Comparison of ENCODE assay signal across 21 cellular contexts in genomic region chr15:63069616-63069952, GRCh38. TPM values are rescaled to one million over a fixed set of nuclear protein-coding genes. Genes with fewer than 3 reads are reported as not detected.
DNase-seq lines count a peak whose midpoint lies in the region; ATAC-seq, FAIRE-seq and TF ChIP-seq lines count a peak whose summit lies in the region.
"Had no signal": no experiment of that assay in that cellular context is flagged by ENCODE, and none has a peak within 500 bp of the region (broad histone marks: within the 10 kb centered on the region; RNA-seq: fewer than 3 reads in every experiment).

No MANE protein-coding gene starts in this region.

- no peak overlapping the region for H2AFZ ChIP-seq in GM23248
- no peak overlapping the region for H2AFZ ChIP-seq in HepG2 (ENCODE audit: low read length)

- intact Hi-C loops in right cardiac atrium (cut with DNase I) (no loop called here), HepG2 (cut with micrococcal nuclease; ENCODE audit: unreplicated experiment) (no loop called here)

- ATAC-seq in right cardiac atrium, result peak; percentile 4
- ATAC-seq in HepG2, result no peak
- no peak for ATAC-seq in GM21723 (IDR thresholded peaks at IDR 0.05; ENCODE audit: unreplicated experiment)
- ATAC-seq in GM19467 (IDR thresholded peaks at IDR 0.05; ENCODE audit: unreplicated experiment), result no peak
- ATAC-seq: natural killer cell treated with Interleukin-12 subunit alpha and Interleukin-12 subunit beta and Interleukin-15 and Interleukin-18, amount 100 ng/mL, for 72 hours had no signal

- peak overlapping the region; percentile 12; the same call in 1 of the 2 replicates for H3K9ac ChIP-seq in GM23248
- H3K9ac ChIP-seq in rectal smooth muscle tissue (ENCODE audit: low read length), result no peak overlapping the region
- no peak overlapping the region for H3K9ac ChIP-seq in HepG2 (ENCODE audit: insufficient read depth, low read depth, low read length)

- CTCF ChIA-PET in HepG2 (lab: Yijun Ruan, JAX; ENCODE audit: low intra/inter-chr PET ratio, low total read pairs), result no interaction called here

- H4K20me1 ChIP-seq in GM23248 (ENCODE audit: insufficient read depth), result 0 out of 2 replicates have a peak, but pooled peaks cover 5% of the 10 kb centered on the region
- no peaks in the 10 kb centered on the region for H4K20me1 ChIP-seq in HepG2 (ENCODE audit: insufficient read depth, low read length)

- peak; percentile 35 for DNase-seq in GM23248
- peak; percentile 34 for DNase-seq in astrocyte of the spinal cord (ENCODE audit: low read depth, low spot score)
- DNase-seq in right cardiac atrium, result no peak
- no peak for DNase-seq in AG20443 (ENCODE audit: low spot score)
- DNase-seq in HepG2 (ENCODE audit: low spot score), result no peak
- DNase-seq: activated CD4-positive, alpha-beta T cell treated with anti-CD3 and anti-CD28 coated beads for 4 hours; colonic mucosa; GF-D8; hypothalamus; KBM-7; mammary epithelial cell; NCI-H748 treated with DMSO at 0.1 percent for 48 hours; SHP77; stimulated activated CD4-positive, alpha-beta T cell treated with anti-CD3 and anti-CD28 coated beads, Interleukin-12 subunit alpha, Interleukin-12 subunit beta, amount 100 ng/mL, for 4 hours; substantia nigra; T-helper 1 cell had no signal

- in situ Hi-C loops in GM23248 (cut with MboI), result no loop called here
- in situ Hi-C loops in astrocyte of the spinal cord (cut with HindIII; ENCODE audit: low sequenced_read_pairs), result no loop called here
- in situ Hi-C loops in HepG2 (cut with HindIII; ENCODE audit: extremely low pct_ligation_motif_present, low pct_unique_long_range_greater_than_20kb), result no loop called here

- no peak for TF ChIP-seq CTCF in astrocyte of the spinal cord (IDR thresholded peaks at IDR 0.05; ENCODE audit: low read depth, low read length)
- TF ChIP-seq CTCF in HepG2 (CRISPR knock-in tag; IDR thresholded peaks at IDR 0.05), result no peak

- 93 to 97% methylated on average over 2 of the region's 2 CpGs for WGBS in GM23248 (ENCODE audit: low coverage in 1 of 2, low lambda C conversion rate in 2 of 2, missing lambda C conversion rate in 2 of 2), 2 experiments
- WGBS in right cardiac atrium, result 90% methylated on average over 2 of the region's 2 CpGs
- WGBS in HepG2 (ENCODE audit: low lambda C conversion rate), result 95% methylated on average over 2 of the region's 2 CpGs

- peaks cover 24% of the 10 kb centered on the region for H3K4me1 ChIP-seq in GM23248 (ENCODE audit: insufficient read depth)
- peaks cover 3% of the 10 kb centered on the region for H3K4me1 ChIP-seq in right cardiac atrium (ENCODE audit: control insufficient read depth, insufficient read depth, low read length)
- peaks cover 33% of the 10 kb centered on the region for H3K4me1 ChIP-seq in rectal smooth muscle tissue (ENCODE audit: control insufficient read depth, insufficient read depth, low read length)
- H3K4me1 ChIP-seq in HepG2 (ENCODE audit: insufficient read depth, low read length), result no peaks in the 10 kb centered on the region
- H3K4me1 ChIP-seq: colonic mucosa had no signal

- H3F3A ChIP-seq in GM23248 (ENCODE audit: insufficient read depth), result peaks cover 99% of the 10 kb centered on the region

- H3K4me3 ChIP-seq in GM23248 (no peak overlapping the region), astrocyte of the spinal cord (ENCODE audit: low read depth, low read length) (no peak overlapping the region), right cardiac atrium (ENCODE audit: low read length) (no peak overlapping the region), rectal smooth muscle tissue (ENCODE audit: low read length) (no peak overlapping the region), HepG2 (replicated peaks in 1 of 3; ENCODE audit: insufficient read depth in 1 of 3, low read depth in 2 of 3, low read length in 3 of 3) (no peak overlapping the region)
- H3K4me3 ChIP-seq: colonic mucosa had no signal

- no peak for FAIRE-seq in HepG2 (lab: Jason Lieb, UNC)
- FAIRE-seq: keratinocyte had no signal

- no peaks in the 10 kb centered on the region for H3K9me3 ChIP-seq in GM23248 (ENCODE audit: low read depth)
- H3K9me3 ChIP-seq in right cardiac atrium (ENCODE audit: control insufficient read depth, low read length), result no peaks in the 10 kb centered on the region
- no peaks in the 10 kb centered on the region for H3K9me3 ChIP-seq in HepG2 (ENCODE audit: low read length)
- H3K9me3 ChIP-seq: colonic mucosa had no signal

- no peak for TF ChIP-seq RAD21 in HepG2 (CRISPR knock-in tag; IDR thresholded peaks at IDR 0.05)

- H3K9me2 ChIP-seq in GM23248 (ENCODE audit: insufficient read depth), result no peaks in the 10 kb centered on the region

- no peak overlapping the region for H3K4me2 ChIP-seq in GM23248 (ENCODE audit: unreplicated experiment)
- no peak overlapping the region for H3K4me2 ChIP-seq in HepG2 (ENCODE audit: low read depth, low read length)

- H3K36me3 ChIP-seq in GM23248 (ENCODE audit: low read depth) (peaks cover 74% of the 10 kb centered on the region), rectal smooth muscle tissue (ENCODE audit: control insufficient read depth, insufficient read depth, low read length) (peaks cover 35% of the 10 kb centered on the region), HepG2 (replicated peaks in 1 of 2; ENCODE audit: control insufficient read depth in 1 of 2, insufficient read depth in 2 of 2, low read length in 2 of 2) (peaks cover 8 to 46% of the 10 kb centered on the region in 2 experiments)

- no peaks in the 10 kb centered on the region for H3K27me3 ChIP-seq in GM23248 (replicated peaks; ENCODE audit: insufficient read depth)
- no peaks in the 10 kb centered on the region for H3K27me3 ChIP-seq in right cardiac atrium (ENCODE audit: control insufficient read depth, insufficient read depth)
- H3K27me3 ChIP-seq in rectal smooth muscle tissue (ENCODE audit: control insufficient read depth, insufficient read depth, low read length), result no peaks in the 10 kb centered on the region
- no peaks in the 10 kb centered on the region for H3K27me3 ChIP-seq in HepG2 (ENCODE audit: control insufficient read depth in 1 of 2, insufficient read depth in 2 of 2, low read length in 2 of 2)
- H3K27me3 ChIP-seq: colonic mucosa had no signal

- no TSS peak for BruUV-seq in HepG2 (replicated peaks; lab: Mats Ljungman, UMichigan)

- H3K79me2 ChIP-seq in GM23248 (ENCODE audit: insufficient read depth) (peaks cover 24% of the 10 kb centered on the region), HepG2 (ENCODE audit: insufficient read depth, low read length) (no peaks in the 10 kb centered on the region)

- H3K27ac ChIP-seq in GM23248 (peak overlapping the region; percentile 71), right cardiac atrium (ENCODE audit: low read length) (no peak overlapping the region), rectal smooth muscle tissue (ENCODE audit: low read depth, low read length) (peak overlapping the region; percentile 58), HepG2 (ENCODE audit: extremely low read length, insufficient read depth, low read length) (no peak overlapping the region)
- H3K27ac ChIP-seq: colonic mucosa had no signal

- TF ChIP-seq POLR2A in HepG2 (IDR thresholded peaks at IDR 0.05; ENCODE audit: insufficient read depth in 1 of 2, low read depth in 2 of 2, low read length in 2 of 2), result no peak

- POLR2A ChIA-PET in HepG2 (lab: Yijun Ruan, JAX), result interaction anchor here (1.2 kb wide), 1 partner anchor 22 kb away, joined by 3 read pairs; no protein-coding TSS in a partner anchor

- TF ChIP-seq EP300 in HepG2 (IDR thresholded peaks at IDR 0.05; ENCODE audit: low read depth in 2 of 2, low read length in 2 of 2) (no peak), HepG2 (CRISPR knock-in tag; IDR thresholded peaks at IDR 0.05; ENCODE audit: borderline replicate concordance) (no peak)

RNA-seq across cellular contexts. Expression of gene TPM1, which starts 27.0 kb away (rescaled TPM):
- 1,935 and 2,012 TPM in 2 replicates for total RNA-seq in GM23248 (2014; rRNA removed; shearing (Covaris generic))
- polyA plus RNA-seq in GM23248 (2016; fragmentation: Nextera tagmentation; extraction: Ambion mirVana) (3,029 and 3,072 TPM in 2 replicates), right cardiac atrium (10,076 TPM), HepG2 (2011; rRNA removed) (92.4 and 109 TPM in 2 replicates)
- total RNA-seq in right cardiac atrium (1,000 to 10,000 TPM; 6,360 to 7,970 (median 7,200) TPM), HepG2 (2016; rRNA removed; fragmentation: Illumina TruSeq; extraction: Trizol) (98.9 and 113 TPM in 2 replicates)
- total RNA-seq in HepG2 (2016; cell fraction: cytosol; rRNA removed; fragmentation: Illumina TruSeq; extraction: Trizol; ENCODE audit: low read depth), result 49.9 and 54.7 TPM in 2 replicates
- total RNA-seq in HepG2 (2016; cell fraction: insoluble cytoplasmic fraction; rRNA removed; fragmentation: Illumina TruSeq; extraction: Trizol), result 98.4 and 114 TPM in 2 replicates
- total RNA-seq in HepG2 (2016; cell fraction: membrane; rRNA removed; fragmentation: Illumina TruSeq; extraction: Trizol), result 81.1 and 86.7 TPM in 2 replicates
- 75.6 and 78.8 TPM in 2 replicates for total RNA-seq in HepG2 (2016; cell fraction: nucleus; rRNA removed; fragmentation: Illumina TruSeq; extraction: Trizol)
- polyA plus RNA-seq in HepG2 (2011; cell fraction: cytosol; rRNA removed), result 45.6 and 56.5 TPM in 2 replicates
- 245 and 247 TPM in 2 replicates for polyA plus RNA-seq in HepG2 (2011; cell fraction: nucleus; rRNA removed)
- polyA plus RNA-seq in HepG2 (2012), result 72.3 and 73.8 TPM in 2 replicates
- polyA plus RNA-seq in HepG2 (2016; cell fraction: cytosol; fragmentation: Illumina TruSeq; extraction: Trizol; ENCODE audit: low read depth), result 39.7 and 50.0 TPM in 2 replicates
- polyA plus RNA-seq in HepG2 (2016; cell fraction: insoluble cytoplasmic fraction; fragmentation: Illumina TruSeq; extraction: Trizol; ENCODE audit: low read depth), result 112 and 120 TPM in 2 replicates
- 59.4 and 60.5 TPM in 2 replicates for polyA plus RNA-seq in HepG2 (2016; cell fraction: membrane; fragmentation: Illumina TruSeq; extraction: Trizol; ENCODE audit: low read depth)
- 97.1 and 98.9 TPM in 2 replicates for polyA plus RNA-seq in HepG2 (2016; cell fraction: nucleus; fragmentation: Illumina TruSeq; extraction: Trizol; ENCODE audit: insufficient read depth, low read depth)
- polyA minus RNA-seq in HepG2 (2011; rRNA and poly(A)+ RNA removed; ENCODE audit: low replicate concordance), result 56.1 and 110 TPM in 2 replicates
- polyA minus RNA-seq in HepG2 (2011; cell fraction: cytosol; rRNA and poly(A)+ RNA removed), result 22.5 and 29.1 TPM in 2 replicates
- 274 and 286 TPM in 2 replicates for polyA minus RNA-seq in HepG2 (2011; cell fraction: nucleus; rRNA and poly(A)+ RNA removed)

RNA-seq across cellular contexts. Expression of gene LACTB, which starts 52.1 kb away (rescaled TPM):
- total RNA-seq in GM23248 (2014; rRNA removed; shearing (Covaris generic)), result 27.1 and 27.3 TPM in 2 replicates
- 35.8 and 39.7 TPM in 2 replicates for polyA plus RNA-seq in GM23248 (2016; fragmentation: Nextera tagmentation; extraction: Ambion mirVana)
- 10 to 100 TPM; 15.1 to 15.9 (median 15.8) TPM for total RNA-seq in right cardiac atrium
- 23.4 TPM for polyA plus RNA-seq in right cardiac atrium
- 23.0 and 31.0 TPM in 2 replicates for total RNA-seq in HepG2 (2016; rRNA removed; fragmentation: Illumina TruSeq; extraction: Trizol)
- total RNA-seq in HepG2 (2016; cell fraction: cytosol; rRNA removed; fragmentation: Illumina TruSeq; extraction: Trizol; ENCODE audit: low read depth), result 2.6 and 4.7 TPM in 2 replicates
- total RNA-seq in HepG2 (2016; cell fraction: insoluble cytoplasmic fraction; rRNA removed; fragmentation: Illumina TruSeq; extraction: Trizol), result 20.3 and 27.6 TPM in 2 replicates
- 6.4 and 8.7 TPM in 2 replicates for total RNA-seq in HepG2 (2016; cell fraction: membrane; rRNA removed; fragmentation: Illumina TruSeq; extraction: Trizol)
- 10.8 and 14.7 TPM in 2 replicates for total RNA-seq in HepG2 (2016; cell fraction: nucleus; rRNA removed; fragmentation: Illumina TruSeq; extraction: Trizol)
- 12.2 and 14.8 TPM in 2 replicates for polyA plus RNA-seq in HepG2 (2011; rRNA removed)
- polyA plus RNA-seq in HepG2 (2011; cell fraction: cytosol; rRNA removed), result 7.4 and 10.0 TPM in 2 replicates
- polyA plus RNA-seq in HepG2 (2011; cell fraction: nucleus; rRNA removed), result 4.0 and 4.7 TPM in 2 replicates
- polyA plus RNA-seq in HepG2 (2012), result 18.6 and 25.3 TPM in 2 replicates
- 2.1 and 2.8 TPM in 2 replicates for polyA plus RNA-seq in HepG2 (2016; cell fraction: cytosol; fragmentation: Illumina TruSeq; extraction: Trizol; ENCODE audit: low read depth)
- 27.4 and 33.8 TPM in 2 replicates for polyA plus RNA-seq in HepG2 (2016; cell fraction: insoluble cytoplasmic fraction; fragmentation: Illumina TruSeq; extraction: Trizol; ENCODE audit: low read depth)
- polyA plus RNA-seq in HepG2 (2016; cell fraction: membrane; fragmentation: Illumina TruSeq; extraction: Trizol; ENCODE audit: low read depth), result 4.7 and 5.9 TPM in 2 replicates
- 13.9 and 15.3 TPM in 2 replicates for polyA plus RNA-seq in HepG2 (2016; cell fraction: nucleus; fragmentation: Illumina TruSeq; extraction: Trizol; ENCODE audit: insufficient read depth, low read depth)
- 2.3 and 2.8 TPM in 2 replicates for polyA minus RNA-seq in HepG2 (2011; rRNA and poly(A)+ RNA removed; ENCODE audit: low replicate concordance)
- polyA minus RNA-seq in HepG2 (2011; cell fraction: cytosol; rRNA and poly(A)+ RNA removed), result 8.0 and 8.3 TPM in 2 replicates
- 10.9 and 15.3 TPM in 2 replicates for polyA minus RNA-seq in HepG2 (2011; cell fraction: nucleus; rRNA and poly(A)+ RNA removed)

Comparison
In these comparisons a context has a peak if more than half of its experiments do, and no peak if none do; other contexts are left out.
1. DNase-seq: peak in GM23248 (single experiment) and astrocyte of the spinal cord (single experiment); none in right cardiac atrium (0 of 3), AG20443 (single experiment) and HepG2 (single experiment).
2. H3K27ac ChIP-seq: peak in GM23248 (single experiment) and rectal smooth muscle tissue (single experiment); none in right cardiac atrium (single experiment) and HepG2 (single experiment).
3. ATAC-seq: peak in right cardiac atrium (2 of 2); none in HepG2 (single experiment), GM21723 (single experiment) and GM19467 (single experiment).
4. RNA of gene TPM1, which starts 27.0 kb away (total RNA-seq): 6,360 to 7,970 TPM in right cardiac atrium and 1,935 to 2,012 TPM in GM23248; 49.9 to 114 TPM in HepG2; every median in the first group is over 10 times any median in the second.